Comparison of ENCODE assay signal across 15 cellular contexts in the genomic region with DNA sequence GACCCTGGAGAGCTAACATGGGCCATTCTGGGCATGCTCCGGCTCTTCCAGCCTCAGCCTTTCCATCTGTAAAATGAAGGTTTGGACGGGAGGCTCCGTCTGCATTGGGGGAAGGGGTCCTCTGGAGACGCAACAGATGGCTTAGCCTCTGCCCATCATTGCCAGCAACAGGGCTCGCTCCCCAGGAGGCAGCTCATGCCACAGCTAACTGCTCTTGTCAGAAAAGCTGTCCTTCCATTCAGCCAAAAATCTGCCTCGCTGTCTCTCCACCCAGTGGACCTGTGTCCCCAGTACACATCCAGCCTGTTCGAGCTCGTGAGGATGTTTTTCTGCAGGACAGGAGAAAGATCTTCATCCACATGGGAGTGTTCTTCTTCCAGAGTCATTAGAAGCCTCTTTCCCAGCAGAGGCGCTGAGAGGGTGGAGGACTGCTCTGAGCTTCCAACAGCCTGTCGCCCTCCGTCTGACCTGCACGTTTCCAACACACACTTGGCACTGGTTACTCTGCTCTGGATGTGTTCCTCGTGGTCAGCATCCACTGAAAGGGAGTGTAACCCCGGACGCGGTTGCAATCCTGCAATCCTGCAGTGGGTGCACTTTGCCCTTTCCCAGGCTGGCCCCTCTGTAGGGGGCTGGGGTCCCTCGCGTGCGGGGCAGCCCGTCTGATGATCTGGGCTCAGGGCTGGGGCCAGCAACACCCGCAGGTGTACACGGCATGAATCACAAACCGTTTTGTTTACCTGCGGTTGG.
DNase-seq lines count a peak whose midpoint lies in the region; ATAC-seq and TF ChIP-seq lines count a peak whose summit lies in the region.
"Had no signal": no experiment of that assay in that cellular context is flagged by ENCODE, and none has a peak within 500 bp of the region (broad histone marks: within the 10 kb centered on the region; RNA-seq: fewer than 3 reads in every experiment).

No MANE protein-coding gene starts in this region.

- no peak for ATAC-seq in GM21529 (IDR thresholded peaks at IDR 0.05; ENCODE audit: unreplicated experiment)
- ATAC-seq: CD8-positive, alpha-beta T cell had no signal

- DNase-seq in right atrium auricular region (ENCODE audit: low spot score) (peak; percentile 46), left ventricle myocardium inferior (no peak), SW480 (ENCODE audit: low spot score) (peak; percentile 69), chondrocyte (ENCODE audit: low spot score) (no peak), GM10266 (ENCODE audit: extremely low spot score) (no peak)
- DNase-seq: EL, H7, NCI-H1417, NCI-H2081, NCI-H345, NCI-H69, PC-9 had no signal

- intact Hi-C loops in left ventricle myocardium inferior (cut with micrococcal nuclease), result no loop called here

- H3K27ac ChIP-seq in right atrium auricular region (no peak overlapping the region), left ventricle myocardium inferior (replicated peaks) (no peak overlapping the region)
- H3K27ac ChIP-seq: PC-9 had no signal

- H3K27ac Mint-ChIP-seq in nephron (peak overlapping the region in 2 of 3 experiments; percentile 79 to 80), chondrocyte (ENCODE audit: unreplicated experiment) (no peak overlapping the region)
- H3K27ac Mint-ChIP-seq: CD8-positive, alpha-beta T cell had no signal

- no peak for TF ChIP-seq CTCF in right atrium auricular region (IDR thresholded peaks at IDR 0.05)
- TF ChIP-seq CTCF in left ventricle myocardium inferior (IDR thresholded peaks at IDR 0.05; ENCODE audit: borderline replicate concordance), result no peak
- TF ChIP-seq CTCF in nephron (IDR thresholded peaks at IDR 0.05; ENCODE audit: unreplicated experiment in 3 of 3), result no peak
- TF ChIP-seq CTCF in chondrocyte (IDR thresholded peaks at IDR 0.05), result no peak
- TF ChIP-seq CTCF in GM10266 (IDR thresholded peaks at IDR 0.05; ENCODE audit: control insufficient read depth, insufficient read depth, low read depth, missing control alignments), result no peak

- H3K36me3 Mint-ChIP-seq in nephron (ENCODE audit: low read depth) (no peaks in the 10 kb centered on the region), chondrocyte (ENCODE audit: low read depth) (no peaks in the 10 kb centered on the region)
- H3K36me3 Mint-ChIP-seq: CD8-positive, alpha-beta T cell had no signal

- H3K9me3 Mint-ChIP-seq in nephron, result peaks cover 3% of the 10 kb centered on the region
- peaks cover under 1% of the 10 kb centered on the region for H3K9me3 Mint-ChIP-seq in chondrocyte (ENCODE audit: low read depth)

- H3K4me3 Mint-ChIP-seq in nephron (peak overlapping the region in 1 of 3 experiments; percentile 44), chondrocyte (ENCODE audit: unreplicated experiment) (no peak overlapping the region)
- H3K4me3 Mint-ChIP-seq: CD8-positive, alpha-beta T cell had no signal

- H3K36me3 ChIP-seq in right atrium auricular region, result no peaks in the 10 kb centered on the region
- no peaks in the 10 kb centered on the region for H3K36me3 ChIP-seq in left ventricle myocardium inferior

- no peaks in the 10 kb centered on the region for H3K4me1 ChIP-seq in right atrium auricular region
- H3K4me1 ChIP-seq in left ventricle myocardium inferior, result no peaks in the 10 kb centered on the region

- H3K27me3 Mint-ChIP-seq in nephron (ENCODE audit: low read depth) (peaks cover 36% of the 10 kb centered on the region), chondrocyte (ENCODE audit: low read depth) (peaks cover 44% of the 10 kb centered on the region)

- H3K4me1 Mint-ChIP-seq in nephron (peaks cover 24% of the 10 kb centered on the region), chondrocyte (ENCODE audit: low read depth) (no peaks in the 10 kb centered on the region)

- H3K27me3 ChIP-seq in right atrium auricular region, result no peaks in the 10 kb centered on the region
- peaks cover 87% of the 10 kb centered on the region for H3K27me3 ChIP-seq in left ventricle myocardium inferior (ENCODE audit: low read depth)

- H3K9me3 ChIP-seq in right atrium auricular region, result peaks cover 0 to 2% of the 10 kb centered on the region in 2 donors
- H3K9me3 ChIP-seq in left ventricle myocardium inferior (replicated peaks), result peaks cover 2% of the 10 kb centered on the region

- H3K4me3 ChIP-seq in right atrium auricular region (no peak overlapping the region), left ventricle myocardium inferior (no peak overlapping the region)
- H3K4me3 ChIP-seq: PC-9 had no signal

Comparison
In these comparisons a context has a peak if more than half of its experiments do, and no peak if none do; other contexts are left out.
1. DNase-seq: peak in right atrium auricular region (single experiment) and SW480 (single experiment); none in left ventricle myocardium inferior (single experiment), chondrocyte (single experiment) and GM10266 (single experiment).